Comparison of ENCODE assay signal across 8 cellular contexts in the genomic region with DNA sequence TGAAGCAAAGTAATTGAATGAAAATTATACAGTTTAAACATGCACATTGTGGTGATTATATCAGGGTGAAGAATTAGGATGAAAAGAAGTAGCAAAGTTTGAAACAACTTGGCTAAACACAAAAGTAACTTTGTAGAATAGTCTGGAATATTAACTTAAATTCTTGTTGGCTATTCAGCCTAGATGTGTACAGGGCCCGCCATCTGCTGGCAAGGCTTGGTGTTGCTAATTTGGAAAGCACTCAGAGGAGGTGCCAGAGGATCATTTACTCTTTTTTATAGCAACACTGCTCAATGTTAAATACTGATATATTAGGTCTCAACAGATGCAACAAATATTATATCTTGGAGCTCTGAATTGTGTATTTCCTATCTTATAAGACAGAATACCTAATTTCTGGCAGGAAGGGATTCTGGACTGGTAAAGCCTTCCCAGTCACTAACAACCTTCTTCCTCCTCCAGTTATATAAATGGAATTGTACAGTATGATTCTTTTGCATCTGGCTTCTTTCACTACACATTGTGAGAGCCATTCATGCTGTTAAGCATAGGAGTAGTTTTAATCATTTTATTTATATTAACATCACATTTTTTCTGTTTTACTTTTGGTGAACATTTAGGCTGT. TPM values are rescaled to one million over a fixed set of nuclear protein-coding genes. Genes with fewer than 3 reads are reported as not detected.
A peak's percentile ranks its signal among the peaks of the same experiment; 100 is the strongest.
DNase-seq lines count a peak whose midpoint lies in the region; ATAC-seq and TF ChIP-seq lines count a peak whose summit lies in the region.

No MANE protein-coding gene starts in this region.

- H3K36me3 Mint-ChIP-seq in activated CD4-positive, alpha-beta T cell treated with anti-CD3 and anti-CD28 coated beads, Interleukin-2, amount 10 ng/mL, durations not matched to agents 24 days and 14 days (ENCODE audit: low read depth), result no peaks in the 10 kb centered on the region

- H3K27ac ChIP-seq in coronary artery, result no peak overlapping the region
- no peak overlapping the region for H3K27ac ChIP-seq in right lobe of liver

- H3K27me3 ChIP-seq in right lobe of liver, result no peaks in the 10 kb centered on the region

- H3K4me1 Mint-ChIP-seq in activated CD4-positive, alpha-beta T cell treated with anti-CD3 and anti-CD28 coated beads, Interleukin-2, amount 10 ng/mL, durations not matched to agents 24 days and 14 days, result no peaks in the 10 kb centered on the region

- DNase-seq in DMS 273 (lab: John Stamatoyannopoulos, UW; ENCODE audit: unreplicated experiment) (peak; percentile 73), DMS 273 treated with DMSO at 0.1 percent for 48 hours (lab: John Stamatoyannopoulos, UW) (no peak), NCI-H2227 (lab: John Stamatoyannopoulos, UW; ENCODE audit: unreplicated experiment) (peak; percentile 60), coronary artery (ENCODE audit: low spot score) (no peak), right lobe of liver (peak; percentile 73 to 77 (median 75))
- peak; percentile 89 for DNase-seq in activated CD4-positive, alpha-beta T cell treated with anti-CD3 and anti-CD28 coated beads, Interleukin-2, amount 10 ng/mL, durations not matched to agents 24 days and 14 days
- DNase-seq in stimulated activated CD4-positive, alpha-beta T cell treated with anti-CD3 and anti-CD28 coated beads, TNF-alpha, amount 100 ng/mL, for 1 hour (ENCODE audit: low read depth in 3 of 3, low spot score in 1 of 3), result peak in 2 of 3 donors; percentile 12 to 48

- H3K36me3 ChIP-seq in right lobe of liver, result peaks cover 0 to 13% (median 6%) of the 10 kb centered on the region in 4 donors

- H3K4me3 ChIP-seq in coronary artery (no peak overlapping the region), right lobe of liver (no peak overlapping the region)

- intact Hi-C loops in activated CD4-positive, alpha-beta T cell treated with anti-CD3 and anti-CD28 coated beads, Interleukin-2, amount 10 ng/mL, durations not matched to agents 24 days and 14 days (cut with micrococcal nuclease), result loop anchor here (1.0 to 5.0 kb wide), 2 partner anchors 113 to 771 kb away; no protein-coding TSS in a partner anchor
- intact Hi-C loops in right lobe of liver (cut with DNase I), result loop anchor here (5.0 kb wide), 2 partner anchors 106 to 111 kb away; a partner anchor contains a TSS

- H3K9me3 ChIP-seq in right lobe of liver, result no peaks in the 10 kb centered on the region

- WGBS in right lobe of liver (ENCODE audit: insufficient coverage, low coverage, low lambda C conversion rate, missing lambda C conversion rate), result 5% methylated on average over 1 of the region's 1 CpG

- ATAC-seq in HG02870 (IDR thresholded peaks at IDR 0.05; ENCODE audit: unreplicated experiment) (peak; percentile 81), right lobe of liver (peak; percentile 92 to 97 (median 94))

- H3K4me1 ChIP-seq in right lobe of liver, result no peaks in the 10 kb centered on the region

- no peak overlapping the region for H3K4me3 Mint-ChIP-seq in activated CD4-positive, alpha-beta T cell treated with anti-CD3 and anti-CD28 coated beads, Interleukin-2, amount 10 ng/mL, durations not matched to agents 24 days and 14 days

- H3K27ac Mint-ChIP-seq in activated CD4-positive, alpha-beta T cell treated with anti-CD3 and anti-CD28 coated beads, Interleukin-2, amount 10 ng/mL, durations not matched to agents 24 days and 14 days, result no peak overlapping the region

- TF ChIP-seq CTCF in coronary artery (IDR thresholded peaks at IDR 0.05) (peak; percentile 79), right lobe of liver (IDR thresholded peaks at IDR 0.05) (peak; percentile 88 to 94 (median 90))

- no peaks in the 10 kb centered on the region for H3K9me3 Mint-ChIP-seq in activated CD4-positive, alpha-beta T cell treated with anti-CD3 and anti-CD28 coated beads, Interleukin-2, amount 10 ng/mL, durations not matched to agents 24 days and 14 days

- TF ChIP-seq POLR2A in right lobe of liver (IDR thresholded peaks at IDR 0.05), result no peak

- H3K27me3 Mint-ChIP-seq in activated CD4-positive, alpha-beta T cell treated with anti-CD3 and anti-CD28 coated beads, Interleukin-2, amount 10 ng/mL, durations not matched to agents 24 days and 14 days, result peaks cover 2% of the 10 kb centered on the region

RNA-seq across cellular contexts. Expression of a gene that starts 36.1 kb away (rescaled TPM):
- 4.7 and 6.0 TPM in 2 replicates for total RNA-seq in activated CD4-positive, alpha-beta T cell treated with anti-CD3 and anti-CD28 coated beads, Interleukin-2, amount 10 ng/mL, durations not matched to agents 24 days and 14 days
- total RNA-seq in right lobe of liver, result 10 to 100 TPM in 3 of 6 experiments, 1 to 10 TPM in 3; 6.1 to 18.4 (median 9.1) TPM

RNA-seq across cellular contexts. Expression of a gene that starts 38.0 kb away (rescaled TPM):
- total RNA-seq in activated CD4-positive, alpha-beta T cell treated with anti-CD3 and anti-CD28 coated beads, Interleukin-2, amount 10 ng/mL, durations not matched to agents 24 days and 14 days, result 15.1 and 16.7 TPM in 2 replicates
- 10 to 100 TPM; 21.8 to 70.1 (median 31.9) TPM for total RNA-seq in right lobe of liver

Comparison
In these comparisons a context has a peak if more than half of its experiments do, and no peak if none do; other contexts are left out.
1. DNase-seq: peak in DMS 273 (single experiment), NCI-H2227 (single experiment), activated CD4-positive, alpha-beta T cell treated with anti-CD3 and anti-CD28 coated beads, Interleukin-2, amount 10 ng/mL, durations not matched to agents 24 days and 14 days (single experiment), right lobe of liver (3 of 3) and stimulated activated CD4-positive, alpha-beta T cell treated with anti-CD3 and anti-CD28 coated beads, TNF-alpha, amount 100 ng/mL, for 1 hour (2 of 3); none in DMS 273 treated with DMSO at 0.1 percent for 48 hours (single experiment) and coronary artery (single experiment).